Comparison of ENCODE assay signal across 18 cellular contexts in genomic region chr4:3497554-3498389, GRCh38. TPM values are rescaled to one million over a fixed set of nuclear protein-coding genes. Genes with fewer than 3 reads are reported as not detected.
DNase-seq lines count a peak whose midpoint lies in the region; ATAC-seq and TF ChIP-seq lines count a peak whose summit lies in the region.
"Had no signal": no experiment of that assay in that cellular context is flagged by ENCODE, and none has a peak within 500 bp of the region (broad histone marks: within the 10 kb centered on the region; RNA-seq: fewer than 3 reads in every experiment).

No MANE protein-coding gene starts in this region.

- H3K27me3 ChIP-seq in left ventricle myocardium inferior (ENCODE audit: low read depth) (peaks cover 34% of the 10 kb centered on the region), heart left ventricle (peaks cover 0 to 27% (median 7%) of the 10 kb centered on the region in 9 donors), HUES6 (ENCODE audit: control insufficient read depth, insufficient read depth, low read length) (peaks cover 66% of the 10 kb centered on the region)

- H3K27ac Mint-ChIP-seq in stimulated activated memory B cell treated with anti-CD40 and anti-IgM and Interleukin-4, amounts not matched to agents 10 μg/mL and 1 μg/mL and 100 μg/mL, for 72 hours: peak overlapping the region; percentile 30
- no peak overlapping the region for H3K27ac Mint-ChIP-seq in activated naive CD8-positive, alpha-beta T cell treated with anti-CD3 and anti-CD28 coated beads for 36 hours

- H3K4me1 Mint-ChIP-seq in stimulated activated memory B cell treated with anti-CD40 and anti-IgM and Interleukin-4, amounts not matched to agents 10 μg/mL and 1 μg/mL and 100 μg/mL, for 72 hours: peaks cover 26% of the 10 kb centered on the region
- no peaks in the 10 kb centered on the region for H3K4me1 Mint-ChIP-seq in activated naive CD8-positive, alpha-beta T cell treated with anti-CD3 and anti-CD28 coated beads for 36 hours

- H3K36me3 ChIP-seq in left ventricle myocardium inferior (peaks cover 11% of the 10 kb centered on the region), heart left ventricle (peaks cover 0 to 17% (median 6%) of the 10 kb centered on the region in 9 donors), HUES6 (ENCODE audit: control insufficient read depth, insufficient read depth, low read length) (peaks cover 4% of the 10 kb centered on the region; the same call in 1 of the 2 replicates)

- peaks cover 80% of the 10 kb centered on the region for H3K4me1 ChIP-seq in left ventricle myocardium inferior
- peaks cover 0 to 68% (median 18%) of the 10 kb centered on the region in 12 donors for H3K4me1 ChIP-seq in heart left ventricle
- H3K4me1 ChIP-seq in HUES6 (ENCODE audit: control insufficient read depth, insufficient read depth, low read length): peaks cover 14% of the 10 kb centered on the region; the same call in 1 of the 2 replicates

- intact Hi-C loops in left ventricle myocardium inferior (cut with micrococcal nuclease) (no loop called here), heart left ventricle (cut with DNase I) (no loop called here)

- H3K9me3 Mint-ChIP-seq in stimulated activated memory B cell treated with anti-CD40 and anti-IgM and Interleukin-4, amounts not matched to agents 10 μg/mL and 1 μg/mL and 100 μg/mL, for 72 hours: no peaks in the 10 kb centered on the region
- no peaks in the 10 kb centered on the region for H3K9me3 Mint-ChIP-seq in activated naive CD8-positive, alpha-beta T cell treated with anti-CD3 and anti-CD28 coated beads for 36 hours

- H3K4me3 Mint-ChIP-seq in stimulated activated memory B cell treated with anti-CD40 and anti-IgM and Interleukin-4, amounts not matched to agents 10 μg/mL and 1 μg/mL and 100 μg/mL, for 72 hours: no peak overlapping the region
- no peak overlapping the region for H3K4me3 Mint-ChIP-seq in activated naive CD8-positive, alpha-beta T cell treated with anti-CD3 and anti-CD28 coated beads for 36 hours

- peak overlapping the region; percentile 16 for H3K9ac ChIP-seq in HUES6 (ENCODE audit: low read length)

- H3K27me3 Mint-ChIP-seq in stimulated activated memory B cell treated with anti-CD40 and anti-IgM and Interleukin-4, amounts not matched to agents 10 μg/mL and 1 μg/mL and 100 μg/mL, for 72 hours: no peaks in the 10 kb centered on the region
- H3K27me3 Mint-ChIP-seq in activated naive CD8-positive, alpha-beta T cell treated with anti-CD3 and anti-CD28 coated beads for 36 hours: peaks cover 11% of the 10 kb centered on the region

- H3K9me3 ChIP-seq in left ventricle myocardium inferior (replicated peaks): no peaks in the 10 kb centered on the region
- H3K9me3 ChIP-seq in heart left ventricle: no peaks in the 10 kb centered on the region
- no peaks in the 10 kb centered on the region for H3K9me3 ChIP-seq in HUES6 (ENCODE audit: control insufficient read depth, insufficient read depth, low read depth, low read length)

- DNase-seq in left ventricle myocardium inferior (no peak), heart left ventricle (no peak), cerebellar cortex (ENCODE audit: low spot score) (peak; percentile 37), putamen (ENCODE audit: low spot score) (no peak), HCEC 1CT (no peak)
- no peak for DNase-seq in activated naive CD8-positive, alpha-beta T cell treated with anti-CD3 and anti-CD28 coated beads for 36 hours
- DNase-seq: DMS79 treated with DMSO at 0.1 percent for 48 hours, KG1, NCI-H187, NCI-H2107, NCI-H2227 treated with DMSO at 0.1 percent for 48 hours, NCI-H524 treated with DMSO at 0.1 percent for 48 hours, SHP77 had no signal

- TF ChIP-seq CTCF in left ventricle myocardium inferior (IDR thresholded peaks at IDR 0.05; ENCODE audit: borderline replicate concordance) (no peak), heart left ventricle (IDR thresholded peaks at IDR 0.05) (no peak)

- peaks cover 6% of the 10 kb centered on the region for H3K36me3 Mint-ChIP-seq in stimulated activated memory B cell treated with anti-CD40 and anti-IgM and Interleukin-4, amounts not matched to agents 10 μg/mL and 1 μg/mL and 100 μg/mL, for 72 hours
- no peaks in the 10 kb centered on the region for H3K36me3 Mint-ChIP-seq in activated naive CD8-positive, alpha-beta T cell treated with anti-CD3 and anti-CD28 coated beads for 36 hours

- H3K27ac ChIP-seq in left ventricle myocardium inferior (replicated peaks) (peak overlapping the region; percentile 38), heart left ventricle (peak overlapping the region in 5 of 12 donors; percentile 10 to 46 (median 25)), HUES6 (ENCODE audit: low read depth, low read length) (no peak overlapping the region)
- H3K27ac ChIP-seq: C4-2B, SK-N-MC had no signal

- H3K4me3 ChIP-seq in left ventricle myocardium inferior: no peak overlapping the region
- no peak overlapping the region for H3K4me3 ChIP-seq in heart left ventricle
- H3K4me3 ChIP-seq in HUES6 (ENCODE audit: low read depth, low read length): no peak overlapping the region
- H3K4me3 ChIP-seq: SK-N-MC had no signal

- no peak for ATAC-seq in heart left ventricle
- ATAC-seq in stimulated activated memory B cell treated with anti-CD40 and anti-IgM and Interleukin-4, amounts not matched to agents 10 μg/mL and 1 μg/mL and 100 μg/mL, for 72 hours: no peak
- ATAC-seq: Panc1 had no signal

- TF ChIP-seq POLR2A in heart left ventricle (IDR thresholded peaks at IDR 0.05): no peak

- 67 to 75% (median 70%) methylated on average over 18 to 23 of the region's 23 CpGs for WGBS in heart left ventricle, 4 donors

RNA-seq across cellular contexts. Expression of gene LRPAP1, which starts 34.5 kb away (rescaled TPM):
- total RNA-seq in left ventricle myocardium inferior (297 TPM), heart left ventricle (100 to 1,000 TPM; 221 to 389 (median 283) TPM)
- polyA plus RNA-seq in heart left ventricle: 100 to 1,000 TPM; 105 to 322 TPM
- total RNA-seq in activated naive CD8-positive, alpha-beta T cell treated with anti-CD3 and anti-CD28 coated beads for 36 hours: 10 to 100 TPM; 58.2 to 61.2 TPM

RNA-seq across cellular contexts. Expression of gene DOK7, which starts 34.7 kb away (rescaled TPM):
- total RNA-seq in left ventricle myocardium inferior: 46.7 TPM
- 10 to 100 TPM; 27.7 to 75.1 (median 39.7) TPM for total RNA-seq in heart left ventricle
- polyA plus RNA-seq in heart left ventricle: 10 to 100 TPM; 59.1 to 89.5 TPM
- not detected for total RNA-seq in activated naive CD8-positive, alpha-beta T cell treated with anti-CD3 and anti-CD28 coated beads for 36 hours

RNA-seq across cellular contexts. Expression of gene HGFAC, which starts 56.0 kb away (rescaled TPM):
- total RNA-seq in left ventricle myocardium inferior (0.80 TPM), heart left ventricle (under 1 TPM in 5 of 9 donors, not detected in 4; 0.19 to 0.65 (median 0.47) TPM)
- polyA plus RNA-seq in heart left ventricle: under 1 TPM; 0.11 to 0.73 TPM
- not detected for total RNA-seq in activated naive CD8-positive, alpha-beta T cell treated with anti-CD3 and anti-CD28 coated beads for 36 hours

Comparison
In these comparisons a context has a peak if more than half of its experiments do, and no peak if none do; other contexts are left out.
1. RNA of gene DOK7, which starts 34.7 kb away (total RNA-seq): 46.7 TPM in left ventricle myocardium inferior (single experiment) and 27.7 to 75.1 TPM in heart left ventricle; not detected in activated naive CD8-positive, alpha-beta T cell treated with anti-CD3 and anti-CD28 coated beads for 36 hours; every median in the first group is over 10 times any median in the second.